Comparison of ENCODE assay signal across 1 cellular context in genomic region chr18:58768293-58768974, GRCh38.
TF ChIP-seq lines count a peak whose summit lies in the region.

No MANE protein-coding gene starts in this region.

TF ChIP-seq in IMR-90, 13 proteins besides CTCF, POLR2A, EP300 and RAD21 (continued from another document):
- TF ChIP-seq FOS (IDR thresholded peaks at IDR 0.05; ENCODE audit: low read depth, low read length): no peak
- no peak for TF ChIP-seq CHD1 (IDR thresholded peaks at IDR 0.05; ENCODE audit: low read depth, low read length)
TF ChIP-seq in IMR-90: peak in this region for 2.
